In genomic region chr18:54147439-54147838, GRCh38 we compare ENCODE assay signal across 8 cellular contexts.
A peak's percentile ranks its signal among the peaks of the same experiment; 100 is the strongest.
DNase-seq lines count a peak whose midpoint lies in the region; ATAC-seq and TF ChIP-seq lines count a peak whose summit lies in the region.
"Had no signal": no experiment of that assay in that cellular context is flagged by ENCODE, and none has a peak within 500 bp of the region (broad histone marks: within the 10 kb centered on the region; RNA-seq: fewer than 3 reads in every experiment).

No MANE protein-coding gene starts in this region.

- no peaks in the 10 kb centered on the region for H3K36me3 ChIP-seq in prostate gland

- intact Hi-C loops in prostate gland (cut with DNase I) = no loop called here

- ATAC-seq in GM18867 (IDR thresholded peaks at IDR 0.05; ENCODE audit: unreplicated experiment) (peak; percentile 80), GM21423 (IDR thresholded peaks at IDR 0.05; ENCODE audit: unreplicated experiment) (peak; percentile 76), HG03280 (IDR thresholded peaks at IDR 0.05; ENCODE audit: unreplicated experiment) (peak; percentile 80)
- ATAC-seq in central memory CD8-positive, alpha-beta T cell (replicated peaks; ENCODE audit: extremely low read depth, poor library complexity, severe bottlenecking) = no peak

- H3K4me3 Mint-ChIP-seq in central memory CD8-positive, alpha-beta T cell = no peak overlapping the region

- TF ChIP-seq CTCF in prostate gland (IDR thresholded peaks at IDR 0.05) = no peak

- no peaks in the 10 kb centered on the region for H3K4me1 ChIP-seq in prostate gland (replicated peaks)

- H3K27me3 Mint-ChIP-seq in central memory CD8-positive, alpha-beta T cell = no peaks in the 10 kb centered on the region

- no peaks in the 10 kb centered on the region for H3K27me3 ChIP-seq in prostate gland (replicated peaks; ENCODE audit: insufficient read depth)

- H3K4me3 ChIP-seq in prostate gland = no peak overlapping the region

- 85% methylated on average over 2 of the region's 2 CpGs for WGBS in prostate gland

- no peak for DNase-seq in central memory CD8-positive, alpha-beta T cell (ENCODE audit: low spot score in 2 of 2)
- DNase-seq in NCI-H146 treated with DMSO at 0.1 percent for 48 hours (lab: John Stamatoyannopoulos, UW; ENCODE audit: unreplicated experiment) (no peak), prostate gland (ENCODE audit: low spot score) (no peak), mesenteric fat pad (ENCODE audit: low spot score) (no peak)
- DNase-seq: midbrain had no signal

- H3K9me3 Mint-ChIP-seq in central memory CD8-positive, alpha-beta T cell = no peaks in the 10 kb centered on the region

- no peaks in the 10 kb centered on the region for H3K9me3 ChIP-seq in prostate gland

- H3K4me1 Mint-ChIP-seq in central memory CD8-positive, alpha-beta T cell = no peaks in the 10 kb centered on the region

- H3K27ac Mint-ChIP-seq in central memory CD8-positive, alpha-beta T cell (ENCODE audit: low read depth) = peak overlapping the region; percentile 7

- H3K36me3 Mint-ChIP-seq in central memory CD8-positive, alpha-beta T cell (ENCODE audit: insufficient read depth) = peaks cover 3% of the 10 kb centered on the region

- no peak overlapping the region for H3K27ac ChIP-seq in prostate gland

- no peak for TF ChIP-seq POLR2A in prostate gland (IDR thresholded peaks at IDR 0.05)
